11 cellular contexts compared by ENCODE assay signal in genomic region chr2:237663517-237663916, GRCh38. TPM values are rescaled to one million over a fixed set of nuclear protein-coding genes. Genes with fewer than 3 reads are reported as not detected.
DNase-seq lines count a peak whose midpoint lies in the region; ATAC-seq and TF ChIP-seq lines count a peak whose summit lies in the region.
"Had no signal": no experiment of that assay in that cellular context is flagged by ENCODE, and none has a peak within 500 bp of the region (broad histone marks: within the 10 kb centered on the region; RNA-seq: fewer than 3 reads in every experiment).

No MANE protein-coding gene starts in this region.

- intact Hi-C loops in ascending aorta (cut with DNase I): loop anchor here (2.0 to 5.0 kb wide), 2 partner anchors 31 to 39 kb away; no protein-coding TSS in a partner anchor

- peaks cover 0 to 21% (median 6%) of the 10 kb centered on the region in 11 experiments; a peak in 7 of 22 replicates for H4K20me1 ChIP-seq in BLaER1 treated with 17β-estradiol and CSF1 and Interleukin-3, amounts not matched to agents 10 nM and 100 nM

- H3K27me3 ChIP-seq in BLaER1 treated with 17β-estradiol and CSF1 and Interleukin-3, amounts not matched to agents 10 nM and 100 nM: no peaks in the 10 kb centered on the region
- H3K27me3 ChIP-seq in ascending aorta: no peaks in the 10 kb centered on the region
- H3K27me3 ChIP-seq: MG63 had no signal

- no peak for ATAC-seq in GM21360 (IDR thresholded peaks at IDR 0.05; ENCODE audit: unreplicated experiment)
- ATAC-seq in GM18519 (IDR thresholded peaks at IDR 0.05; ENCODE audit: low FRiP score, unreplicated experiment): no peak

- peak overlapping the region in 4 of 11 experiments; percentile 15 to 32 (median 26); a peak in 5 of 22 replicates for H3K9ac ChIP-seq in BLaER1 treated with 17β-estradiol and CSF1 and Interleukin-3, amounts not matched to agents 10 nM and 100 nM

- H3K4me3 ChIP-seq in BLaER1 treated with 17β-estradiol and CSF1 and Interleukin-3, amounts not matched to agents 10 nM and 100 nM: no peak overlapping the region
- H3K4me3 ChIP-seq in ascending aorta: no peak overlapping the region
- H3K4me3 ChIP-seq: MG63 had no signal

- peaks cover 0 to 2% (median 0%) of the 10 kb centered on the region in 11 experiments; a peak in 1 of 22 replicates for H3K9me3 ChIP-seq in BLaER1 treated with 17β-estradiol and CSF1 and Interleukin-3, amounts not matched to agents 10 nM and 100 nM (replicated peaks in 1 of 11)
- H3K9me3 ChIP-seq in ascending aorta: no peaks in the 10 kb centered on the region
- H3K9me3 ChIP-seq: MG63 had no signal

- TF ChIP-seq CTCF in ascending aorta (IDR thresholded peaks at IDR 0.05): no peak

- no peaks in the 10 kb centered on the region for H3K36me3 ChIP-seq in BLaER1 treated with 17β-estradiol and CSF1 and Interleukin-3, amounts not matched to agents 10 nM and 100 nM
- H3K36me3 ChIP-seq in ascending aorta: no peaks in the 10 kb centered on the region
- H3K36me3 ChIP-seq: MG63 had no signal

- H3K27ac ChIP-seq in BLaER1 treated with 17β-estradiol and CSF1 and Interleukin-3, amounts not matched to agents 10 nM and 100 nM: peak overlapping the region in 10 of 11 experiments; percentile 3 to 61 (median 31); a peak in 6 of 22 replicates
- H3K27ac ChIP-seq in ascending aorta: peak overlapping the region; percentile 60 to 74

- H3K4me1 ChIP-seq in BLaER1 treated with 17β-estradiol and CSF1 and Interleukin-3, amounts not matched to agents 10 nM and 100 nM: peaks cover 54 to 90% (median 73%) of the 10 kb centered on the region in 10 experiments
- H3K4me1 ChIP-seq in ascending aorta: peaks cover 13 to 22% of the 10 kb centered on the region in 2 donors

- peak overlapping the region; percentile 60 to 82 (median 76) for H3K4me2 ChIP-seq in BLaER1 treated with 17β-estradiol and CSF1 and Interleukin-3, amounts not matched to agents 10 nM and 100 nM

- no peak for DNase-seq in ascending aorta (ENCODE audit: low spot score in 2 of 2)
- peak; percentile 48 for DNase-seq in left kidney (ENCODE audit: low read depth, low spot score)
- peak; percentile 44 for DNase-seq in retina
- DNase-seq in DMS 273 (lab: John Stamatoyannopoulos, UW; ENCODE audit: unreplicated experiment): no peak
- DNase-seq in NCI-H510A (lab: John Stamatoyannopoulos, UW): no peak
- DNase-seq: activated CD8-positive, alpha-beta T cell treated with anti-CD3 and anti-CD28 coated beads, Interleukin-2, amount 10 ng/mL, durations not matched to agents 7 days and 5 days; aorta; MG63 had no signal

RNA-seq across cellular contexts. Expression of gene LRRFIP1, which starts 36.1 kb away (rescaled TPM):
- 133 TPM for total RNA-seq in ascending aorta

Comparison
In these comparisons a context has a peak if more than half of its experiments do, and no peak if none do; other contexts are left out.
1. DNase-seq: peak in left kidney (single experiment) and retina (single experiment); none in ascending aorta (0 of 2), DMS 273 (single experiment) and NCI-H510A (single experiment).